Comparison of ENCODE assay signal across 9 cellular contexts in the genomic region with DNA sequence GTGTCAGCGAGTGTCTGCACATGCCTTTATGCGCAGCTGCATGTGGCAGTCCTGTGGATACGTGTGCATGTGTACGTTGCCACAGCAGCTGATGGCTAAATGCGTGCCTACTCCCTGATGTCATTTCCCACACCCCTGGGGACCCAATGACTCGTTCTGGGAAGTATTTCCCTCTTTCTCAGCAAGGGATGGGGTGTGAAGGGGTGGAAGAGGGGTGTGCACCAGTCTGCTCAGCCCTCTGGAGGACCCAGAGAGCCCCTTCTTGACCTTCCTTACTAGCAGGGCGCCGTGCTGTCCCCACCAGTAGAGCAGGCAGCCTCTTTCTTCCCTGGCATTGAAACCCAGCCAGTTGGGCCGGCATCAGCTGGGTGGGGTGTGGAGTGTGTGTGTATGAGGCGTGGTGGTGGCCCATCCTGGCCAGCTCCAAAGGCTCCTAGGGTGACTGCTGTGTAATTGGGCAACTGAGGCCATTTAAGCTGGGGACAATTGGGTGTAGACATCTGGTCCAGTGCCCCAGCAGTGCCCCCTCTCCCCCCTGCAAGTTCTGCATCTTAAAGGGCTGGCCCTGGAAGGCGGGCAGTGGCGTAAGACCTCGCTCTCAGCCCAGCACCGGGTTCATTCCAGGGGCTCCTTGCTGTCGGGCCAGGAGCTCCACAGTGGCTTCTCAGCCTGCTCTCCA. TPM values are rescaled to one million over a fixed set of nuclear protein-coding genes. Genes with fewer than 3 reads are reported as not detected.
DNase-seq lines count a peak whose midpoint lies in the region; ATAC-seq, FAIRE-seq and TF ChIP-seq lines count a peak whose summit lies in the region.
"Had no signal": no experiment of that assay in that cellular context is flagged by ENCODE, and none has a peak within 500 bp of the region (broad histone marks: within the 10 kb centered on the region; RNA-seq: fewer than 3 reads in every experiment).

No MANE protein-coding gene starts in this region.

- intact Hi-C loops in left ventricle myocardium superior (cut with micrococcal nuclease), result no loop called here
- intact Hi-C loops in spleen (cut with DNase I; ENCODE audit: low total_unique reads), result no loop called here

- H3K4me1 ChIP-seq in adipocyte (ENCODE audit: control insufficient read depth, insufficient read depth, low read length) (peaks cover 41% of the 10 kb centered on the region), spleen (peaks cover 0 to 30% (median 12%) of the 10 kb centered on the region in 6 donors)

- FAIRE-seq in GM19239 (lab: Jason Lieb, UNC), result no peak

- no peaks in the 10 kb centered on the region for H3K9me3 ChIP-seq in adipocyte (ENCODE audit: control insufficient read depth, low read length)
- no peaks in the 10 kb centered on the region for H3K9me3 ChIP-seq in spleen

- ATAC-seq in left ventricle myocardium superior (peak; percentile 75), HG02610 (IDR thresholded peaks at IDR 0.05; ENCODE audit: unreplicated experiment) (no peak), GM21447 (IDR thresholded peaks at IDR 0.05; ENCODE audit: unreplicated experiment) (no peak)

- H3K27me3 ChIP-seq in adipocyte (replicated peaks; ENCODE audit: control insufficient read depth, insufficient read depth, low read length), result no peaks in the 10 kb centered on the region
- no peaks in the 10 kb centered on the region for H3K27me3 ChIP-seq in spleen (replicated peaks in 1 of 7)

- DNase-seq in HFF-Myc (ENCODE audit: extremely low read depth, low read depth), result peak; percentile 94
- DNase-seq in adipocyte (ENCODE audit: low read depth), result peak; percentile 95
- peak; percentile 57 for DNase-seq in left ventricle myocardium superior
- peak; percentile 63 for DNase-seq in spleen
- DNase-seq in activated CD4-positive, CD25-positive, alpha-beta regulatory T cell treated with anti-CD3 and anti-CD28 coated beads, Interleukin-2, amount 50 U/mL, for 72 hours, result no peak
- DNase-seq in GM19239 (ENCODE audit: insufficient read length, low spot score), result no peak
- DNase-seq: effector CD4-positive, alpha-beta T cell had no signal

- H3K27ac ChIP-seq in spleen, result peak overlapping the region in 6 of 8 donors; percentile 22 to 49 (median 34)

- no peak for TF ChIP-seq POLR2A in spleen (IDR thresholded peaks at IDR 0.05)

- no peak for TF ChIP-seq CTCF in HFF-Myc (IDR thresholded peaks at IDR 0.05; ENCODE audit: low read depth, low read length, missing control alignments)
- no peak for TF ChIP-seq CTCF in spleen (IDR thresholded peaks at IDR 0.05 in 8 of 11, conservative IDR thresholded peaks at IDR 0.05 in 3 of 11)

- 51 to 70% (median 66%) methylated on average over 12 to 15 of the region's 15 CpGs for WGBS in spleen, 5 donors

- H3K36me3 ChIP-seq in adipocyte (ENCODE audit: control insufficient read depth, insufficient read depth, low read length, severe bottlenecking), result peaks cover 8% of the 10 kb centered on the region
- H3K36me3 ChIP-seq in spleen, result no peaks in the 10 kb centered on the region

- no peak overlapping the region for H3K4me3 ChIP-seq in HFF-Myc (replicated peaks; ENCODE audit: low read depth, low read length)
- peak overlapping the region; percentile 47 for H3K4me3 ChIP-seq in adipocyte (ENCODE audit: low read length)
- no peak overlapping the region for H3K4me3 ChIP-seq in spleen

- peak overlapping the region; percentile 81 for H3K9ac ChIP-seq in adipocyte (ENCODE audit: low read length)

RNA-seq across cellular contexts. Expression of gene SNX33, which starts 19.2 kb away (rescaled TPM):
- 12.0 TPM for total RNA-seq in left ventricle myocardium superior
- total RNA-seq in spleen, result 10 to 100 TPM; 10.4 to 22.8 (median 18.3) TPM
- 1 to 10 TPM; 4.3 to 7.8 (median 6.3) TPM for polyA plus RNA-seq in spleen

RNA-seq across cellular contexts. Expression of gene IMP3, which starts 26.9 kb away (rescaled TPM):
- 45.3 TPM for total RNA-seq in left ventricle myocardium superior
- 100 to 1,000 TPM in 3 of 7 donors, 10 to 100 TPM in 4; 51.3 to 177 (median 67.6) TPM for total RNA-seq in spleen
- polyA plus RNA-seq in spleen, result 100 to 1,000 TPM; 100 to 128 (median 107) TPM

RNA-seq across cellular contexts. Expression of gene SNUPN, which starts 41.4 kb away (rescaled TPM):
- total RNA-seq in left ventricle myocardium superior, result 18.1 TPM
- total RNA-seq in spleen, result 10 to 100 TPM; 16.9 to 26.3 (median 22.8) TPM
- polyA plus RNA-seq in spleen, result 10 to 100 TPM; 16.8 to 24.7 (median 21.3) TPM

RNA-seq across cellular contexts. Expression of gene CSPG4, which starts 45.7 kb away (rescaled TPM):
- total RNA-seq in left ventricle myocardium superior (5.2 TPM), spleen (10 to 100 TPM in 4 of 7 donors, 1 to 10 TPM in 3; 4.1 to 28.6 (median 10.2) TPM)
- polyA plus RNA-seq in spleen, result 1 to 10 TPM in 2 of 3 donors, under 1 TPM in 1; 0.89 to 4.9 (median 1.3) TPM

Comparison
In these comparisons a context has a peak if more than half of its experiments do, and no peak if none do; other contexts are left out.
1. DNase-seq: peak in HFF-Myc (single experiment), adipocyte (single experiment), left ventricle myocardium superior (single experiment) and spleen (single experiment); none in activated CD4-positive, CD25-positive, alpha-beta regulatory T cell treated with anti-CD3 and anti-CD28 coated beads, Interleukin-2, amount 50 U/mL, for 72 hours (single experiment) and GM19239 (single experiment).